21 cellular contexts compared by ENCODE assay signal in genomic region chr12:65187665-65188064, GRCh38. TPM values are rescaled to one million over a fixed set of nuclear protein-coding genes. Genes with fewer than 3 reads are reported as not detected.
DNase-seq lines count a peak whose midpoint lies in the region; ATAC-seq, FAIRE-seq and TF ChIP-seq lines count a peak whose summit lies in the region.
"Had no signal": no experiment of that assay in that cellular context is flagged by ENCODE, and none has a peak within 500 bp of the region (broad histone marks: within the 10 kb centered on the region; RNA-seq: fewer than 3 reads in every experiment).

No MANE protein-coding gene starts in this region.

- peak overlapping the region; percentile 44 for H3K27ac Mint-ChIP-seq in Caco-2 (ENCODE audit: unreplicated experiment)
- peak overlapping the region; percentile 49 for H3K27ac Mint-ChIP-seq in stimulated activated memory B cell treated with anti-CD40 and anti-IgM and Interleukin-4, amounts not matched to agents 10 μg/mL and 1 μg/mL and 100 μg/mL, for 72 hours
- H3K27ac Mint-ChIP-seq: T-cell had no signal

- peak overlapping the region; percentile 33; the same call in 1 of the 2 replicates for H3K27ac ChIP-seq in KMS-11
- H3K27ac ChIP-seq in GM12878 (ENCODE audit: control insufficient read depth, insufficient read depth), result peak overlapping the region; percentile 83
- no peak overlapping the region for H3K27ac ChIP-seq in caudate nucleus (ENCODE audit: low read depth, low read length)
- H3K27ac ChIP-seq: BLaER1 treated with 17β-estradiol and CSF1 and Interleukin-3, amounts not matched to agents 10 nM and 100 nM had no signal

- no peaks in the 10 kb centered on the region for H3K9me3 ChIP-seq in Caco-2
- peaks cover 2% of the 10 kb centered on the region; the same call in 2 of the 3 replicates for H3K9me3 ChIP-seq in GM12878 (replicated peaks; ENCODE audit: control insufficient read depth, insufficient read depth, low read length)
- H3K9me3 ChIP-seq: MG63, Peyer's patch had no signal

- BruUV-seq in Caco-2 (replicated peaks; lab: Mats Ljungman, UMichigan) (no TSS peak), GM12878 (replicated peaks; lab: Mats Ljungman, UMichigan) (no TSS peak)

- H3K36me3 Mint-ChIP-seq in Caco-2 (ENCODE audit: insufficient read depth, unreplicated experiment), result peaks cover 9% of the 10 kb centered on the region
- peaks cover 19% of the 10 kb centered on the region for H3K36me3 Mint-ChIP-seq in stimulated activated memory B cell treated with anti-CD40 and anti-IgM and Interleukin-4, amounts not matched to agents 10 μg/mL and 1 μg/mL and 100 μg/mL, for 72 hours

- H3K4me1 ChIP-seq in Caco-2, result peaks cover 32% of the 10 kb centered on the region
- H3K4me1 ChIP-seq in KMS-11 (ENCODE audit: low read depth, poor library complexity, severe bottlenecking), result peaks cover 87% of the 10 kb centered on the region
- H3K4me1 ChIP-seq in GM12878 (ENCODE audit: control insufficient read depth, insufficient read depth, low read length), result peaks cover 37% of the 10 kb centered on the region

- H3K4me3 ChIP-seq in Caco-2 (ENCODE audit: low read depth, low read length) (no peak overlapping the region), KMS-11 (IDR thresholded peaks at IDR 0.05; ENCODE audit: insufficient read depth, low read depth, low read length) (no peak overlapping the region), GM12878 (no peak overlapping the region; the same call in 1 of the 2 replicates)
- H3K4me3 ChIP-seq: BLaER1 treated with 17β-estradiol and CSF1 and Interleukin-3, amounts not matched to agents 10 nM and 100 nM; MG63; Peyer's patch had no signal

- TF ChIP-seq RAD21 in GM12878 (IDR thresholded peaks at IDR 0.05; ENCODE audit: insufficient read depth, low read depth, low read length), result no peak

- RAD21 ChIA-PET in GM12878 (lab: Charles Lee; ENCODE audit: unreplicated experiment), result interaction anchor here (1.3 to 4.1 kb wide), 7 partner anchors 10 to 45 kb away, joined by 5 to 25 read pairs (median 12); partner anchors contain the start of gene LEMD3

- in situ Hi-C loops in GM12878 (cut with MboI), result no loop called here

- H3K79me2 ChIP-seq in KMS-11 (ENCODE audit: insufficient read depth, low read depth), result peaks cover 87% of the 10 kb centered on the region
- peaks cover 90% of the 10 kb centered on the region for H3K79me2 ChIP-seq in GM12878 (ENCODE audit: control insufficient read depth, insufficient read depth, low read length)

- no peak for TF ChIP-seq CTCF in Caco-2 (IDR thresholded peaks at IDR 0.05; ENCODE audit: insufficient read depth in 1 of 2, low read depth in 1 of 2, low read length in 1 of 2, severe bottlenecking in 1 of 2, unreplicated experiment in 1 of 2)
- TF ChIP-seq CTCF in KMS-11 (conservative IDR thresholded peaks at IDR 0.05; ENCODE audit: low read depth, low read length), result no peak
- TF ChIP-seq CTCF in GM12878 (IDR thresholded peaks at IDR 0.05 in 2 of 3, conservative IDR thresholded peaks at IDR 0.05 in 1 of 3; ENCODE audit: control insufficient read depth in 2 of 3, extremely low read depth in 1 of 3, insufficient read depth in 1 of 3, low read depth in 3 of 3, low read length in 3 of 3), result no peak

- H3K4me2 ChIP-seq in KMS-11 (peak overlapping the region; percentile 53), GM12878 (ENCODE audit: control insufficient read depth, insufficient read depth) (peak overlapping the region; percentile 83)

- peaks cover 26% of the 10 kb centered on the region for H3K4me1 Mint-ChIP-seq in Caco-2 (ENCODE audit: low read depth, unreplicated experiment)
- peaks cover 55% of the 10 kb centered on the region for H3K4me1 Mint-ChIP-seq in stimulated activated memory B cell treated with anti-CD40 and anti-IgM and Interleukin-4, amounts not matched to agents 10 μg/mL and 1 μg/mL and 100 μg/mL, for 72 hours

- H3K36me3 ChIP-seq in Caco-2 (ENCODE audit: control insufficient read depth, insufficient read depth, low read length) (no peaks in the 10 kb centered on the region), KMS-11 (ENCODE audit: insufficient read depth) (no peaks in the 10 kb centered on the region), GM12878 (ENCODE audit: control insufficient read depth in 2 of 2, insufficient read depth in 2 of 2, low read length in 1 of 2) (no peaks in the 10 kb centered on the region)
- H3K36me3 ChIP-seq: Peyer's patch had no signal

- ATAC-seq in GM12878, result no peak
- no peak for ATAC-seq in stimulated activated memory B cell treated with anti-CD40 and anti-IgM and Interleukin-4, amounts not matched to agents 10 μg/mL and 1 μg/mL and 100 μg/mL, for 72 hours
- ATAC-seq: HCT116, T-cell had no signal

- H3K9me3 Mint-ChIP-seq in Caco-2 (ENCODE audit: unreplicated experiment), result no peaks in the 10 kb centered on the region
- H3K9me3 Mint-ChIP-seq in stimulated activated memory B cell treated with anti-CD40 and anti-IgM and Interleukin-4, amounts not matched to agents 10 μg/mL and 1 μg/mL and 100 μg/mL, for 72 hours, result no peaks in the 10 kb centered on the region
- H3K9me3 Mint-ChIP-seq: CD8-positive, alpha-beta memory T cell; T-cell had no signal

- peaks cover 15% of the 10 kb centered on the region; the same call in 1 of the 2 replicates for H4K20me1 ChIP-seq in KMS-11 (ENCODE audit: insufficient read depth)
- H4K20me1 ChIP-seq in GM12878 (ENCODE audit: control insufficient read depth, insufficient read depth), result no peaks in the 10 kb centered on the region

- no peak for FAIRE-seq in GM12878 (lab: Jason Lieb, UNC)
- FAIRE-seq: H1 had no signal

- no peak overlapping the region for H3K4me3 Mint-ChIP-seq in Caco-2 (ENCODE audit: unreplicated experiment)
- no peak overlapping the region for H3K4me3 Mint-ChIP-seq in stimulated activated memory B cell treated with anti-CD40 and anti-IgM and Interleukin-4, amounts not matched to agents 10 μg/mL and 1 μg/mL and 100 μg/mL, for 72 hours
- H3K4me3 Mint-ChIP-seq: CD8-positive, alpha-beta memory T cell; T-cell had no signal

- H3K27me3 Mint-ChIP-seq in Caco-2 (ENCODE audit: insufficient read depth, unreplicated experiment), result no peaks in the 10 kb centered on the region
- no peaks in the 10 kb centered on the region for H3K27me3 Mint-ChIP-seq in stimulated activated memory B cell treated with anti-CD40 and anti-IgM and Interleukin-4, amounts not matched to agents 10 μg/mL and 1 μg/mL and 100 μg/mL, for 72 hours
- H3K27me3 Mint-ChIP-seq: T-cell had no signal

- TF ChIP-seq POLR2A in GM12878 (IDR thresholded peaks at IDR 0.05; ENCODE audit: low read depth, low read length), result no peak

- CTCF ChIA-PET in Caco-2 (lab: Charles Lee) (no interaction called here), GM12878 (lab: Yijun Ruan, JAX) (interaction anchor here (1.0 to 4.3 kb wide), 4 partner anchors 14 to 45 kb away, joined by 3 to 30 read pairs (median 8); partner anchors contain the start of gene LEMD3)

- SMC1A ChIA-PET in GM12878 (lab: Charles Lee; ENCODE audit: uncharacterized antibody, unreplicated experiment), result interaction anchor here (1.0 to 13.7 kb wide), 11 partner anchors 7 to 64 kb away, joined by 3 to 155 read pairs (median 10); partner anchors contain the start of gene LEMD3

- POLR2A ChIA-PET in Caco-2 (lab: Charles Lee), result interaction anchor here (1.5 kb wide), 1 partner anchor 19 kb away, joined by 9 read pairs; the partner anchor contains the start of gene LEMD3
- POLR2A ChIA-PET in GM12878 (lab: Charles Lee), result interaction anchor here (0.8 to 4.6 kb wide), 5 partner anchors 10 to 395 kb away, joined by 3 to 23 read pairs (median 11); partner anchors contain the start of gene LEMD3

- no peak for TF ChIP-seq EP300 in GM12878 (IDR thresholded peaks at IDR 0.05; ENCODE audit: borderline replicate concordance in 1 of 2, control insufficient read depth in 1 of 2, low read depth in 2 of 2, low read length in 2 of 2)

- DNase-seq in Caco-2 (no peak), GM12878 (ENCODE audit: low read depth, low spot score) (no peak), ecto neural progenitor cell (ENCODE audit: low spot score) (no peak), caudate nucleus (lab: John Stamatoyannopoulos, UW) (no peak)
- DNase-seq in NK-92 treated with Interleukin-12 subunit alpha and Interleukin-12 subunit beta, amount 100 ng/mL, for 24 hours (lab: John Stamatoyannopoulos, UW), result no peak
- DNase-seq: ACHN; CD8-positive, alpha-beta memory T cell; Kasumi-1; MG63; NCI-H1048; NCI-H1417 treated with DMSO at 0.1 percent for 48 hours; NCI-H187; NCI-H2107; NCI-H69; Peyer's patch; T-cell had no signal

- H3K27me3 ChIP-seq in Caco-2 (replicated peaks; ENCODE audit: control insufficient read depth, insufficient read depth, low read length), result no peaks in the 10 kb centered on the region
- H3K27me3 ChIP-seq in KMS-11 (ENCODE audit: insufficient read depth, low read depth), result no peaks in the 10 kb centered on the region
- no peaks in the 10 kb centered on the region for H3K27me3 ChIP-seq in GM12878 (replicated peaks in 1 of 2; ENCODE audit: control insufficient read depth in 2 of 2, insufficient read depth in 2 of 2, low read length in 1 of 2)
- H3K27me3 ChIP-seq: BLaER1 treated with 17β-estradiol and CSF1 and Interleukin-3, amounts not matched to agents 10 nM and 100 nM; MG63; Peyer's patch had no signal

- H3K9ac ChIP-seq in KMS-11 (no peak overlapping the region), GM12878 (ENCODE audit: control insufficient read depth, insufficient read depth, low read length) (no peak overlapping the region)
- H3K9ac ChIP-seq: BLaER1 treated with 17β-estradiol and CSF1 and Interleukin-3, amounts not matched to agents 10 nM and 100 nM had no signal

- intact Hi-C loops in Caco-2 (cut with micrococcal nuclease; ENCODE audit: unreplicated experiment), result no loop called here
- intact Hi-C loops in GM12878 (cut with micrococcal nuclease; ENCODE audit: unreplicated experiment), result loop anchor here (2.0 kb wide), 1 partner anchor 17 kb away; no protein-coding TSS in a partner anchor

- H2AFZ ChIP-seq in KMS-11 (ENCODE audit: low read depth) (no peak overlapping the region), GM12878 (ENCODE audit: control insufficient read depth, low read depth, low read length) (no peak overlapping the region; the same call in 1 of the 2 replicates)

RNA-seq across cellular contexts. Expression of gene LEMD3, which starts 18.3 kb away (rescaled TPM):
- 35.2 and 35.8 TPM in 2 replicates for total RNA-seq in Caco-2 (2022)
- 71.8 and 93.9 TPM in 2 replicates for total RNA-seq in GM12878 (2013; cell fraction: nucleolus; rRNA removed)
- 23.8 and 24.8 TPM in 2 replicates for total RNA-seq in GM12878 (2014; rRNA removed)
- total RNA-seq in GM12878 (2014; rRNA removed; fragmentation: Illumina TruSeq; extraction: Trizol), result 19.4 and 19.6 TPM in 2 replicates
- 23.6 and 26.0 TPM in 2 replicates for total RNA-seq in GM12878 (2021)
- 4.1 TPM for polyA plus RNA-seq in GM12878 (2011; ENCODE audit: low read depth)
- polyA plus RNA-seq in GM12878 (2011; rRNA removed), result 21.3 and 29.5 TPM in 2 replicates
- 6.5 and 7.0 TPM in 2 replicates for polyA plus RNA-seq in GM12878 (2011; cell fraction: cytosol; rRNA removed)
- polyA plus RNA-seq in GM12878 (2011; cell fraction: nucleus; rRNA removed), result 20.1 and 23.8 TPM in 2 replicates
- polyA plus RNA-seq in GM12878 (2012), result 9.3 and 13.1 TPM in 2 replicates
- polyA plus RNA-seq in GM12878 (2014; fragmentation: Illumina TruSeq; extraction: Trizol), result 17.7 and 31.1 TPM in 2 replicates
- polyA plus RNA-seq in GM12878 (2014; fragmentation: Nextera tagmentation; extraction: Ambion mirVana), result 1 to 10 TPM; 7.5 to 9.0 TPM
- polyA plus RNA-seq in GM12878 (2014; rRNA removed), result 12.0 and 17.8 TPM in 2 replicates
- polyA plus RNA-seq in GM12878 (2016; fragmentation: Nextera tagmentation; extraction: Ambion mirVana), result 10 to 100 TPM; 14.6 to 15.4 TPM
- polyA minus RNA-seq in GM12878 (2011; rRNA and poly(A)+ RNA removed), result 13.5 and 14.3 TPM in 2 replicates
- polyA minus RNA-seq in GM12878 (2011; cell fraction: cytosol; rRNA and poly(A)+ RNA removed), result 4.9 and 7.5 TPM in 2 replicates
- 28.7 and 46.6 TPM in 2 replicates for polyA minus RNA-seq in GM12878 (2011; cell fraction: nucleus; rRNA and poly(A)+ RNA removed)
